ENCODE assay signal across 20 cellular contexts in the genomic region with DNA sequence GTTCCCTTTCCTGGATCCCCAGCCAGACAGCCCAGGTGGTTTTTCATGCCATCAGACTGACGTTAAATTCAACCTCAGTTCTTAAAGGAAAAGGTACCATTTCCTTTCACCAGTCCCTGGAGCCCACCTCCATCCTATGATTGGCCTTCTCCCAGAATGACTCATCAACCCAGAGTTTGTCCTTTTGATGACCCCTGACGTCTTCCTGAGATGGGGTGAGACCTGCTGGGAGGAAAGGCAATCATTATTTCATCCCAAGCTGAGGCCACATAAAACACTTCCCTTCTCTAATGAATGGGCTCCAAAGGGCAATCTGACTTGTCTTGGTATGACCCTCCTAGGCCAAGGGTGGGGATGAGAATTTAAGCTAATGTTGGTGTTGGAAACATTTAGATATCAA.
DNase-seq lines count a peak whose midpoint lies in the region; ATAC-seq and TF ChIP-seq lines count a peak whose summit lies in the region.
"Had no signal": no experiment of that assay in that cellular context is flagged by ENCODE, and none has a peak within 500 bp of the region (broad histone marks: within the 10 kb centered on the region; RNA-seq: fewer than 3 reads in every experiment).

No MANE protein-coding gene starts in this region.

- DNase-seq in EL (peak; percentile 39), MG63 (peak; percentile 20), cardiac fibroblast (ENCODE audit: low read depth in 2 of 2) (peak; percentile 25 to 66), renal cortical epithelial cell (ENCODE audit: low read depth) (peak; percentile 33), Right ventricle myocardium inferior (ENCODE audit: missing footprints) (no peak), medulla oblongata (ENCODE audit: extremely low spot score) (no peak), AML-193 (lab: John Stamatoyannopoulos, UW) (no peak)
- no peak for DNase-seq in effector CD4-positive, alpha-beta T cell
- DNase-seq: activated gamma-delta T cell treated with Interleukin-2 at 50 U/mL for 16 hours; dorsolateral prefrontal cortex; foreskin keratinocyte; lower lobe of right lung; naive thymus-derived CD8-positive, alpha-beta T cell; NCI-H2081 treated with DMSO at 0.1 percent for 48 hours; NCI-H69; psoas muscle; T-cell had no signal

- no peak for ATAC-seq in Right ventricle myocardium inferior
- ATAC-seq: activated CD4-positive, CD25-positive, alpha-beta regulatory T cell treated with anti-CD3 and anti-CD28 coated beads, Interleukin-2, amount 50 U/mL, for 24 hours; foreskin keratinocyte; GM23338; lower lobe of right lung; naive thymus-derived CD8-positive, alpha-beta T cell; psoas muscle; T-cell had no signal

- intact Hi-C loops in Right ventricle myocardium inferior (cut with DNase I) = no loop called here

- no peak overlapping the region for H3K4me3 ChIP-seq in MG63
- no peak overlapping the region for H3K4me3 ChIP-seq in cardiac fibroblast (replicated peaks in 1 of 2; ENCODE audit: low read depth in 2 of 2, low read length in 2 of 2)
- H3K4me3 ChIP-seq: ascending aorta, dorsolateral prefrontal cortex, GM23338, lower lobe of right lung, psoas muscle had no signal

- no peaks in the 10 kb centered on the region for H3K27me3 ChIP-seq in MG63
- H3K27me3 ChIP-seq: ascending aorta, foreskin keratinocyte had no signal

- no peaks in the 10 kb centered on the region for H3K36me3 ChIP-seq in MG63
- H3K36me3 ChIP-seq: ascending aorta, lower lobe of right lung had no signal

- no peak for TF ChIP-seq CTCF in cardiac fibroblast (IDR thresholded peaks at IDR 0.05; ENCODE audit: low read depth, low read length)

- H3K9me3 ChIP-seq in MG63 = peaks cover 4% of the 10 kb centered on the region; the same call in 1 of the 2 replicates
- H3K9me3 ChIP-seq: ascending aorta, lower lobe of right lung, psoas muscle had no signal

Comparison
In these comparisons a context has a peak if more than half of its experiments do, and no peak if none do; other contexts are left out.
1. DNase-seq: peak in EL (single experiment), MG63 (single experiment), cardiac fibroblast (2 of 2) and renal cortical epithelial cell (single experiment); none in effector CD4-positive, alpha-beta T cell (single experiment), Right ventricle myocardium inferior (single experiment), medulla oblongata (single experiment) and AML-193 (0 of 2).